In the genomic region with DNA sequence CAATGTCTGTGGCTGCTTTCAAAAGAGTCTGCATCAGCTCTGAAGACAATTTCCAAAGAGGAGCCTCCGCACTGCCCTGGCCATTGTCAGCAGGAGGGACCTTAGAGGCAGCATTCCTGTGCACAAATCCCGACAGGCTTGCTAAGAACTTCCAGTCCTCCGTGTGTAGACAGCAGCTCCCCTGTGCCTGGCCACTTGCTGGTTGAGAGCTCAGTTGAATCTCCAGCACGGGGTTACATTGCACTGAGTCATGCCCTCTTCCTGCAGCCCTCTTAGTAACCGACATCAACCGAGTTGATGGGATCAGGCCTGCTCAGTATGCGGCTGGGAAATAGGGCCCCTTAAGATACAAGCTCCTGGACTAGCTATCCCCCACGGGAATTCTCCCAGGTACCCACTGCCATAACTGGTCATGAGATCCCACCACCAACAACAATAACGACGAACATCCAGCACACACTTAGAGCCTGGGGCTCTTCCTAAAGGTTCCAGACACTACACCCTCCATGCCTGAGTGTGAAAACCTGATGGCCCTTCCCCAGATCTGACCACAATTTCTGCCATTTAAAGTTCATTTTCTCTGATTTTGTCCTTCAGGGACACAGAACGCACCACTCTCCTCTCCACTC, we compare ENCODE assay signal across 9 cellular contexts. TPM values are rescaled to one million over a fixed set of nuclear protein-coding genes. Genes with fewer than 3 reads are reported as not detected.
DNase-seq lines count a peak whose midpoint lies in the region; ATAC-seq, FAIRE-seq and TF ChIP-seq lines count a peak whose summit lies in the region.
"Had no signal": no experiment of that assay in that cellular context is flagged by ENCODE, and none has a peak within 500 bp of the region (broad histone marks: within the 10 kb centered on the region; RNA-seq: fewer than 3 reads in every experiment).

No MANE protein-coding gene starts in this region.

- no peak overlapping the region for H3K23ac ChIP-seq in IMR-90 (ENCODE audit: low read depth, low read length)

- no peak for FAIRE-seq in HepG2 (lab: Jason Lieb, UNC)

- H3K79me2 ChIP-seq in HepG2 (ENCODE audit: insufficient read depth, low read length) = no peaks in the 10 kb centered on the region

- H2AK9ac ChIP-seq in IMR-90 (replicated peaks; ENCODE audit: low read depth, low read length, poor library complexity) = peak overlapping the region; percentile 76

- H2BK20ac ChIP-seq in IMR-90 (ENCODE audit: low read depth, low read length) = no peak overlapping the region

- no peak overlapping the region for H2BK5ac ChIP-seq in IMR-90 (ENCODE audit: low read depth, low read length, poor library complexity, severe bottlenecking)

- H2AFZ ChIP-seq in IMR-90 (replicated peaks; ENCODE audit: low read length, poor library complexity) = peak overlapping the region; percentile 97
- peak overlapping the region; percentile 58 for H2AFZ ChIP-seq in HepG2 (ENCODE audit: low read length)

- H3K36me3 ChIP-seq in IMR-90 (ENCODE audit: control insufficient read depth, insufficient read depth, low read length) (no peaks in the 10 kb centered on the region), HepG2 (replicated peaks in 1 of 2; ENCODE audit: control insufficient read depth in 1 of 2, insufficient read depth in 2 of 2, low read length in 2 of 2) (no peaks in the 10 kb centered on the region)

- H3K27me3 ChIP-seq in IMR-90 (ENCODE audit: control insufficient read depth, insufficient read depth, low read length) (no peaks in the 10 kb centered on the region), HepG2 (ENCODE audit: control insufficient read depth in 1 of 2, insufficient read depth in 2 of 2, low read length in 2 of 2) (peaks cover 0 to 17% of the 10 kb centered on the region in 2 experiments; a peak in 3 of 5 replicates)

- 0 out of 4 replicates have a peak, but pooled peaks cover 0 to 4% of the 10 kb centered on the region in 2 experiments for H3K79me1 ChIP-seq in IMR-90 (ENCODE audit: low read depth in 1 of 2, low read length in 2 of 2)

- DNase-seq in AG08396 (ENCODE audit: low spot score) = peak; percentile 53
- DNase-seq in IMR-90 = peak; percentile 75
- no peak for DNase-seq in activated naive CD8-positive, alpha-beta T cell treated with anti-CD3 and anti-CD28 coated beads for 36 hours
- no peak for DNase-seq in HepG2 (ENCODE audit: low spot score)
- DNase-seq in GM10266 (ENCODE audit: extremely low spot score) = no peak

- H3K18ac ChIP-seq in IMR-90 (ENCODE audit: low read depth, low read length) = no peak overlapping the region

- H3K4me3 ChIP-seq in IMR-90 (ENCODE audit: insufficient read depth, low read depth, low read length) = no peak overlapping the region
- peak overlapping the region; percentile 10 to 61 (median 53) for H3K4me3 ChIP-seq in HepG2 (replicated peaks in 1 of 3; ENCODE audit: insufficient read depth in 1 of 3, low read depth in 2 of 3, low read length in 3 of 3)

- H3K9me3 Mint-ChIP-seq in activated naive CD8-positive, alpha-beta T cell treated with anti-CD3 and anti-CD28 coated beads for 36 hours = no peaks in the 10 kb centered on the region

- dilution Hi-C loops in IMR-90 (cut with HindIII; ENCODE audit: low sequenced_read_pairs, unreplicated experiment) = no loop called here

- POLR2A ChIA-PET in IMR-90 (lab: Charles Lee; ENCODE audit: unreplicated experiment) (no interaction called here), HepG2 (lab: Yijun Ruan, JAX) (interaction anchor here (0.5 to 1.4 kb wide), 8 partner anchors 8 to 128 kb away, joined by 3 to 6 read pairs (median 4); a partner anchor contains a TSS)

- peaks cover 7% of the 10 kb centered on the region; the same call in 1 of the 2 replicates for H3K9me1 ChIP-seq in IMR-90 (ENCODE audit: insufficient read depth, low read length)

- in situ Hi-C loops in IMR-90 (cut with MboI; ENCODE audit: low sequenced_read_pairs) (loop anchor here (5.0 kb wide), 1 partner anchor 80 kb away; no protein-coding TSS in a partner anchor), HepG2 (cut with HindIII; ENCODE audit: extremely low pct_ligation_motif_present, low pct_unique_long_range_greater_than_20kb) (loop anchor here (5.0 kb wide), 2 partner anchors 75 to 155 kb away; a partner anchor contains a TSS)

- peaks cover 25% of the 10 kb centered on the region for H3K27me3 Mint-ChIP-seq in activated naive CD8-positive, alpha-beta T cell treated with anti-CD3 and anti-CD28 coated beads for 36 hours

- TF ChIP-seq EP300 in HepG2 (IDR thresholded peaks at IDR 0.05; ENCODE audit: low read depth in 2 of 2, low read length in 2 of 2) (no peak), HepG2 (CRISPR knock-in tag; IDR thresholded peaks at IDR 0.05; ENCODE audit: borderline replicate concordance) (no peak)

- H3K9ac ChIP-seq in IMR-90 (ENCODE audit: low read depth, low read length) = no peak overlapping the region
- peak overlapping the region; percentile 13; the same call in 1 of the 2 replicates for H3K9ac ChIP-seq in HepG2 (ENCODE audit: insufficient read depth, low read depth, low read length)

- H3K4me1 Mint-ChIP-seq in activated naive CD8-positive, alpha-beta T cell treated with anti-CD3 and anti-CD28 coated beads for 36 hours = peaks cover 15% of the 10 kb centered on the region

- no peak for TF ChIP-seq POLR2A in IMR-90 (IDR thresholded peaks at IDR 0.05; ENCODE audit: low read depth, low read length)
- TF ChIP-seq POLR2A in HepG2 (IDR thresholded peaks at IDR 0.05; ENCODE audit: insufficient read depth in 1 of 2, low read depth in 2 of 2, low read length in 2 of 2) = no peak

- ATAC-seq in IMR-90 (ENCODE audit: low read depth) = peak; percentile 44; the same call in 1 of the 2 replicates
- peak; percentile 67 for ATAC-seq in HepG2
- no peak for ATAC-seq in HG02623 (IDR thresholded peaks at IDR 0.05; ENCODE audit: unreplicated experiment)
- ATAC-seq in HG02870 (IDR thresholded peaks at IDR 0.05; ENCODE audit: unreplicated experiment) = no peak
- ATAC-seq in HG03039 (IDR thresholded peaks at IDR 0.05; ENCODE audit: unreplicated experiment) = no peak

- whole genome bisulfite sequencing in IMR-90 (ENCODE audit: extremely low coverage in 2 of 2, insufficient read length in 1 of 2), 2 experiments = 29% methylated on average over 7 of the region's 11 CpGs; no CpG with 5 or more reads in 1 of the 2 experiments
- WGBS in HepG2 (ENCODE audit: low lambda C conversion rate) = 49% methylated on average over 5 of the region's 11 CpGs

- no peak overlapping the region for H3K56ac ChIP-seq in IMR-90 (ENCODE audit: extremely low read depth, insufficient read depth, low read length)

- no peak overlapping the region for H4K5ac ChIP-seq in IMR-90 (ENCODE audit: low read depth, low read length)

- no peak overlapping the region for H3K27ac ChIP-seq in IMR-90 (ENCODE audit: insufficient read depth, low read length)
- H3K27ac ChIP-seq in HepG2 (ENCODE audit: extremely low read length, insufficient read depth, low read length) = no peak overlapping the region

- BruUV-seq in IMR-90 (replicated peaks; lab: Mats Ljungman, UMichigan) (no TSS peak), HepG2 (replicated peaks; lab: Mats Ljungman, UMichigan) (no TSS peak)

- CTCF ChIA-PET in IMR-90 (lab: Yijun Ruan, JAX) (interaction anchor here (0.6 to 2.1 kb wide), 29 partner anchors 9 to 644 kb away, joined by 3 to 22 read pairs (median 5); a partner anchor contains a TSS), HepG2 (lab: Yijun Ruan, JAX; ENCODE audit: low intra/inter-chr PET ratio, low total read pairs) (interaction anchor here (1.2 to 4.9 kb wide), 7 partner anchors 26 to 158 kb away, joined by 3 to 93 read pairs (median 11); a partner anchor contains a TSS)

- no peak for TF ChIP-seq RAD21 in IMR-90 (IDR thresholded peaks at IDR 0.05; ENCODE audit: low read length)
- TF ChIP-seq RAD21 in HepG2 (CRISPR knock-in tag; IDR thresholded peaks at IDR 0.05) = no peak

- intact Hi-C loops in IMR-90 (cut with micrococcal nuclease) = loop anchor here (1.0 kb wide), 4 partner anchors 76 to 643 kb away; no protein-coding TSS in a partner anchor
- intact Hi-C loops in HepG2 (cut with micrococcal nuclease; ENCODE audit: unreplicated experiment) = loop anchor here (1.0 to 2.0 kb wide), 3 partner anchors 27 to 158 kb away; no protein-coding TSS in a partner anchor

- H4K91ac ChIP-seq in IMR-90 (ENCODE audit: insufficient read depth, low read depth, low read length) = no peak overlapping the region; the same call in 1 of the 2 replicates

- peak overlapping the region; percentile 79 for H3K4me3 Mint-ChIP-seq in activated naive CD8-positive, alpha-beta T cell treated with anti-CD3 and anti-CD28 coated beads for 36 hours

- peak overlapping the region; percentile 54 to 67; a peak in 3 of 4 replicates for H4K8ac ChIP-seq in IMR-90 (ENCODE audit: low read depth in 2 of 2, low read length in 2 of 2)

- H2AK5ac ChIP-seq in IMR-90 (ENCODE audit: low read depth, low read length) = no peak overlapping the region

- H4K20me1 ChIP-seq in IMR-90 (ENCODE audit: insufficient read depth, low read length) (no peaks in the 10 kb centered on the region), HepG2 (ENCODE audit: insufficient read depth, low read length) (no peaks in the 10 kb centered on the region)

- H3K14ac ChIP-seq in IMR-90 (replicated peaks; ENCODE audit: low read depth, low read length) = no peak overlapping the region; the same call in 1 of the 2 replicates

- H3K27ac Mint-ChIP-seq in activated naive CD8-positive, alpha-beta T cell treated with anti-CD3 and anti-CD28 coated beads for 36 hours = no peak overlapping the region

- H2BK120ac ChIP-seq in IMR-90 (ENCODE audit: low read depth, low read length) = no peak overlapping the region

- H3K4me2 ChIP-seq in IMR-90 (ENCODE audit: low read depth, low read length) (peak overlapping the region; percentile 21; the same call in 1 of the 2 replicates), HepG2 (ENCODE audit: low read depth, low read length) (peak overlapping the region; percentile 85)

- no peak overlapping the region for H3K4ac ChIP-seq in IMR-90 (ENCODE audit: low read depth, low read length)

- H2BK15ac ChIP-seq in IMR-90 (ENCODE audit: low read depth, low read length) = no peak overlapping the region

- H3K4me1 ChIP-seq in IMR-90 (ENCODE audit: control insufficient read depth, insufficient read depth, low read length) (peaks cover 4% of the 10 kb centered on the region), HepG2 (ENCODE audit: insufficient read depth, low read length) (peaks cover 38% of the 10 kb centered on the region)

- no peaks in the 10 kb centered on the region for H3K9me3 ChIP-seq in IMR-90 (ENCODE audit: control insufficient read depth, insufficient read depth, low read length)
- H3K9me3 ChIP-seq in HepG2 (ENCODE audit: low read length) = no peaks in the 10 kb centered on the region

- no peaks in the 10 kb centered on the region for H3K36me3 Mint-ChIP-seq in activated naive CD8-positive, alpha-beta T cell treated with anti-CD3 and anti-CD28 coated beads for 36 hours

- no peak for TF ChIP-seq CTCF in IMR-90 (conservative IDR thresholded peaks at IDR 0.05; ENCODE audit: low read depth, low read length)
- no peak; the same call in 1 of the 2 replicates for TF ChIP-seq CTCF in HepG2 (CRISPR knock-in tag; IDR thresholded peaks at IDR 0.05)
- TF ChIP-seq CTCF in GM10266 (IDR thresholded peaks at IDR 0.05; ENCODE audit: control insufficient read depth, insufficient read depth, low read depth, missing control alignments) = no peak

RNA-seq across cellular contexts. Expression of a gene that starts 12.0 kb away (rescaled TPM):
- total RNA-seq in IMR-90 (2012; rRNA removed) (0.28 TPM in 1 of 2 replicates, not detected in the other), HepG2 (2016; rRNA removed; fragmentation: Illumina TruSeq; extraction: Trizol) (0.58 TPM in 1 of 2 replicates, not detected in the other)
- polyA plus RNA-seq in IMR-90 (2012; rRNA removed) (1.3 and 1.4 TPM in 2 replicates), HepG2 (2011; rRNA removed) (1.6 and 1.8 TPM in 2 replicates)
- 0.51 TPM in 1 of 2 replicates, not detected in the other for polyA plus RNA-seq in IMR-90 (2012; cell fraction: cytosol; rRNA removed)
- 17.8 and 20.6 TPM in 2 replicates for polyA plus RNA-seq in IMR-90 (2012; cell fraction: nucleus; rRNA removed; ENCODE audit: low replicate concordance)
- not detected for total RNA-seq in activated naive CD8-positive, alpha-beta T cell treated with anti-CD3 and anti-CD28 coated beads for 36 hours
- total RNA-seq in HepG2 (2016; cell fraction: cytosol; rRNA removed; fragmentation: Illumina TruSeq; extraction: Trizol; ENCODE audit: low read depth) = not detected in 2 replicates
- 0.37 and 1.5 TPM in 2 replicates for total RNA-seq in HepG2 (2016; cell fraction: insoluble cytoplasmic fraction; rRNA removed; fragmentation: Illumina TruSeq; extraction: Trizol)
- not detected in 2 replicates for total RNA-seq in HepG2 (2016; cell fraction: membrane; rRNA removed; fragmentation: Illumina TruSeq; extraction: Trizol)
- 2.3 and 2.4 TPM in 2 replicates for total RNA-seq in HepG2 (2016; cell fraction: nucleus; rRNA removed; fragmentation: Illumina TruSeq; extraction: Trizol)
- 0.21 and 0.30 TPM in 2 replicates for polyA plus RNA-seq in HepG2 (2011; cell fraction: cytosol; rRNA removed)
- polyA plus RNA-seq in HepG2 (2011; cell fraction: nucleus; rRNA removed) = 24.4 and 25.8 TPM in 2 replicates
- polyA plus RNA-seq in HepG2 (2012) = 1.7 and 2.1 TPM in 2 replicates
- polyA plus RNA-seq in HepG2 (2016; cell fraction: cytosol; fragmentation: Illumina TruSeq; extraction: Trizol; ENCODE audit: low read depth) = 0.07 and 0.08 TPM in 2 replicates
- polyA plus RNA-seq in HepG2 (2016; cell fraction: insoluble cytoplasmic fraction; fragmentation: Illumina TruSeq; extraction: Trizol; ENCODE audit: low read depth) = 0.31 TPM in 1 of 2 replicates, not detected in the other
- polyA plus RNA-seq in HepG2 (2016; cell fraction: membrane; fragmentation: Illumina TruSeq; extraction: Trizol; ENCODE audit: low read depth) = 0.12 TPM in 1 of 2 replicates, not detected in the other
- 7.8 and 11.0 TPM in 2 replicates for polyA plus RNA-seq in HepG2 (2016; cell fraction: nucleus; fragmentation: Illumina TruSeq; extraction: Trizol; ENCODE audit: insufficient read depth, low read depth)
- 0.18 TPM in 1 of 2 replicates, not detected in the other for polyA minus RNA-seq in HepG2 (2011; rRNA and poly(A)+ RNA removed; ENCODE audit: low replicate concordance)
- not detected in 2 replicates for polyA minus RNA-seq in HepG2 (2011; cell fraction: cytosol; rRNA and poly(A)+ RNA removed)
- 1.5 and 3.5 TPM in 2 replicates for polyA minus RNA-seq in HepG2 (2011; cell fraction: nucleus; rRNA and poly(A)+ RNA removed)
- total RNA-seq: glomerular endothelial cell had no signal

RNA-seq across cellular contexts. Expression of a gene that starts 30.8 kb away (rescaled TPM):
- total RNA-seq in IMR-90 (2012; rRNA removed) = 0.54 and 0.56 TPM in 2 replicates
- 1.0 and 1.2 TPM in 2 replicates for polyA plus RNA-seq in IMR-90 (2012; rRNA removed)
- polyA plus RNA-seq in IMR-90 (2012; cell fraction: cytosol; rRNA removed) = 1.8 and 2.6 TPM in 2 replicates
- 3.3 and 5.0 TPM in 2 replicates for polyA plus RNA-seq in IMR-90 (2012; cell fraction: nucleus; rRNA removed; ENCODE audit: low replicate concordance)
- under 1 TPM; 0.21 to 0.38 TPM for total RNA-seq in activated naive CD8-positive, alpha-beta T cell treated with anti-CD3 and anti-CD28 coated beads for 36 hours
- total RNA-seq in HepG2 (2016; rRNA removed; fragmentation: Illumina TruSeq; extraction: Trizol) = not detected in 2 replicates
- not detected in 2 replicates for total RNA-seq in HepG2 (2016; cell fraction: cytosol; rRNA removed; fragmentation: Illumina TruSeq; extraction: Trizol; ENCODE audit: low read depth)
- 0.09 TPM in 1 of 2 replicates, not detected in the other for total RNA-seq in HepG2 (2016; cell fraction: insoluble cytoplasmic fraction; rRNA removed; fragmentation: Illumina TruSeq; extraction: Trizol)
- total RNA-seq in HepG2 (2016; cell fraction: membrane; rRNA removed; fragmentation: Illumina TruSeq; extraction: Trizol) = not detected in 2 replicates
- 0.66 TPM in 1 of 2 replicates, not detected in the other for total RNA-seq in HepG2 (2016; cell fraction: nucleus; rRNA removed; fragmentation: Illumina TruSeq; extraction: Trizol)
- 0.12 and 0.15 TPM in 2 replicates for polyA plus RNA-seq in HepG2 (2011; rRNA removed)
- polyA plus RNA-seq in HepG2 (2011; cell fraction: cytosol; rRNA removed) = 0.25 TPM in 1 of 2 replicates, not detected in the other
- polyA plus RNA-seq in HepG2 (2011; cell fraction: nucleus; rRNA removed) = 0.14 and 0.62 TPM in 2 replicates
- polyA plus RNA-seq in HepG2 (2012) = 0.08 TPM in 1 of 2 replicates, not detected in the other
- 0.08 and 0.27 TPM in 2 replicates for polyA plus RNA-seq in HepG2 (2016; cell fraction: cytosol; fragmentation: Illumina TruSeq; extraction: Trizol; ENCODE audit: low read depth)
- polyA plus RNA-seq in HepG2 (2016; cell fraction: insoluble cytoplasmic fraction; fragmentation: Illumina TruSeq; extraction: Trizol; ENCODE audit: low read depth) = not detected in 2 replicates
- polyA plus RNA-seq in HepG2 (2016; cell fraction: membrane; fragmentation: Illumina TruSeq; extraction: Trizol; ENCODE audit: low read depth) = 0.20 and 0.53 TPM in 2 replicates
- polyA plus RNA-seq in HepG2 (2016; cell fraction: nucleus; fragmentation: Illumina TruSeq; extraction: Trizol; ENCODE audit: insufficient read depth, low read depth) = 0.42 and 0.69 TPM in 2 replicates
- polyA minus RNA-seq in HepG2 (2011; rRNA and poly(A)+ RNA removed; ENCODE audit: low replicate concordance) = not detected in 2 replicates
- polyA minus RNA-seq in HepG2 (2011; cell fraction: cytosol; rRNA and poly(A)+ RNA removed) = not detected in 2 replicates
- polyA minus RNA-seq in HepG2 (2011; cell fraction: nucleus; rRNA and poly(A)+ RNA removed) = not detected in 2 replicates

RNA-seq across cellular contexts. Expression of a gene that starts 47.0 kb away (rescaled TPM):
- total RNA-seq in IMR-90 (2012; rRNA removed) (26.3 and 31.1 TPM in 2 replicates), HepG2 (2016; rRNA removed; fragmentation: Illumina TruSeq; extraction: Trizol) (36.0 and 43.8 TPM in 2 replicates)
- polyA plus RNA-seq in IMR-90 (2012; rRNA removed) (64.7 and 69.8 TPM in 2 replicates), HepG2 (2011; rRNA removed) (68.7 and 78.7 TPM in 2 replicates)
- polyA plus RNA-seq in IMR-90 (2012; cell fraction: cytosol; rRNA removed) = 200 and 230 TPM in 2 replicates
- polyA plus RNA-seq in IMR-90 (2012; cell fraction: nucleus; rRNA removed; ENCODE audit: low replicate concordance) = 58.4 and 142 TPM in 2 replicates
- 10 to 100 TPM; 81.6 to 87.2 TPM for total RNA-seq in activated naive CD8-positive, alpha-beta T cell treated with anti-CD3 and anti-CD28 coated beads for 36 hours
- total RNA-seq in HepG2 (2016; cell fraction: cytosol; rRNA removed; fragmentation: Illumina TruSeq; extraction: Trizol; ENCODE audit: low read depth) = 13.1 and 17.4 TPM in 2 replicates
- 32.9 and 42.2 TPM in 2 replicates for total RNA-seq in HepG2 (2016; cell fraction: insoluble cytoplasmic fraction; rRNA removed; fragmentation: Illumina TruSeq; extraction: Trizol)
- total RNA-seq in HepG2 (2016; cell fraction: membrane; rRNA removed; fragmentation: Illumina TruSeq; extraction: Trizol) = 49.5 and 51.8 TPM in 2 replicates
- 41.0 and 45.3 TPM in 2 replicates for total RNA-seq in HepG2 (2016; cell fraction: nucleus; rRNA removed; fragmentation: Illumina TruSeq; extraction: Trizol)
- 67.6 and 76.6 TPM in 2 replicates for polyA plus RNA-seq in HepG2 (2011; cell fraction: cytosol; rRNA removed)
- 59.4 and 73.5 TPM in 2 replicates for polyA plus RNA-seq in HepG2 (2011; cell fraction: nucleus; rRNA removed)
- polyA plus RNA-seq in HepG2 (2012) = 40.8 and 51.3 TPM in 2 replicates
- 25.7 and 32.7 TPM in 2 replicates for polyA plus RNA-seq in HepG2 (2016; cell fraction: cytosol; fragmentation: Illumina TruSeq; extraction: Trizol; ENCODE audit: low read depth)
- 52.6 and 59.2 TPM in 2 replicates for polyA plus RNA-seq in HepG2 (2016; cell fraction: insoluble cytoplasmic fraction; fragmentation: Illumina TruSeq; extraction: Trizol; ENCODE audit: low read depth)
- polyA plus RNA-seq in HepG2 (2016; cell fraction: membrane; fragmentation: Illumina TruSeq; extraction: Trizol; ENCODE audit: low read depth) = 72.7 and 76.3 TPM in 2 replicates
- 82.4 and 86.0 TPM in 2 replicates for polyA plus RNA-seq in HepG2 (2016; cell fraction: nucleus; fragmentation: Illumina TruSeq; extraction: Trizol; ENCODE audit: insufficient read depth, low read depth)
- 90.8 and 137 TPM in 2 replicates for polyA minus RNA-seq in HepG2 (2011; rRNA and poly(A)+ RNA removed; ENCODE audit: low replicate concordance)
- 27.5 and 29.3 TPM in 2 replicates for polyA minus RNA-seq in HepG2 (2011; cell fraction: cytosol; rRNA and poly(A)+ RNA removed)
- polyA minus RNA-seq in HepG2 (2011; cell fraction: nucleus; rRNA and poly(A)+ RNA removed) = 23.2 and 28.1 TPM in 2 replicates

RNA-seq across cellular contexts. Expression of a gene that starts 47.3 kb away (rescaled TPM):
- total RNA-seq in IMR-90 (2012; rRNA removed) = 0.36 and 0.56 TPM in 2 replicates
- 1.5 and 2.4 TPM in 2 replicates for polyA plus RNA-seq in IMR-90 (2012; rRNA removed)
- 3.2 and 3.5 TPM in 2 replicates for polyA plus RNA-seq in IMR-90 (2012; cell fraction: cytosol; rRNA removed)
- polyA plus RNA-seq in IMR-90 (2012; cell fraction: nucleus; rRNA removed; ENCODE audit: low replicate concordance) = 6.0 and 12.7 TPM in 2 replicates
- not detected for total RNA-seq in activated naive CD8-positive, alpha-beta T cell treated with anti-CD3 and anti-CD28 coated beads for 36 hours
- total RNA-seq in HepG2 (2016; rRNA removed; fragmentation: Illumina TruSeq; extraction: Trizol) = 3.9 and 4.1 TPM in 2 replicates
- 3.0 and 3.9 TPM in 2 replicates for total RNA-seq in HepG2 (2016; cell fraction: cytosol; rRNA removed; fragmentation: Illumina TruSeq; extraction: Trizol; ENCODE audit: low read depth)
- total RNA-seq in HepG2 (2016; cell fraction: insoluble cytoplasmic fraction; rRNA removed; fragmentation: Illumina TruSeq; extraction: Trizol) = 3.6 and 4.7 TPM in 2 replicates
- total RNA-seq in HepG2 (2016; cell fraction: membrane; rRNA removed; fragmentation: Illumina TruSeq; extraction: Trizol) = 3.2 and 4.6 TPM in 2 replicates
- 2.9 and 3.6 TPM in 2 replicates for total RNA-seq in HepG2 (2016; cell fraction: nucleus; rRNA removed; fragmentation: Illumina TruSeq; extraction: Trizol)
- polyA plus RNA-seq in HepG2 (2011; rRNA removed) = 2.1 and 3.0 TPM in 2 replicates
- 0.96 and 1.5 TPM in 2 replicates for polyA plus RNA-seq in HepG2 (2011; cell fraction: cytosol; rRNA removed)
- 12.7 and 15.3 TPM in 2 replicates for polyA plus RNA-seq in HepG2 (2011; cell fraction: nucleus; rRNA removed)
- 1.0 and 1.3 TPM in 2 replicates for polyA plus RNA-seq in HepG2 (2012)
- 4.8 and 4.9 TPM in 2 replicates for polyA plus RNA-seq in HepG2 (2016; cell fraction: cytosol; fragmentation: Illumina TruSeq; extraction: Trizol; ENCODE audit: low read depth)
- 4.6 and 5.5 TPM in 2 replicates for polyA plus RNA-seq in HepG2 (2016; cell fraction: insoluble cytoplasmic fraction; fragmentation: Illumina TruSeq; extraction: Trizol; ENCODE audit: low read depth)
- polyA plus RNA-seq in HepG2 (2016; cell fraction: membrane; fragmentation: Illumina TruSeq; extraction: Trizol; ENCODE audit: low read depth) = 4.6 and 5.0 TPM in 2 replicates
- polyA plus RNA-seq in HepG2 (2016; cell fraction: nucleus; fragmentation: Illumina TruSeq; extraction: Trizol; ENCODE audit: insufficient read depth, low read depth) = 6.7 and 8.7 TPM in 2 replicates
- polyA minus RNA-seq in HepG2 (2011; rRNA and poly(A)+ RNA removed; ENCODE audit: low replicate concordance) = 1.1 TPM in 1 of 2 replicates, not detected in the other
- 0.59 and 1.1 TPM in 2 replicates for polyA minus RNA-seq in HepG2 (2011; cell fraction: cytosol; rRNA and poly(A)+ RNA removed)
- polyA minus RNA-seq in HepG2 (2011; cell fraction: nucleus; rRNA and poly(A)+ RNA removed) = 3.0 and 3.3 TPM in 2 replicates

Comparison
In these comparisons a context has a peak if more than half of its experiments do, and no peak if none do; other contexts are left out.
1. DNase-seq: peak in AG08396 (single experiment) and IMR-90 (single experiment); none in activated naive CD8-positive, alpha-beta T cell treated with anti-CD3 and anti-CD28 coated beads for 36 hours (single experiment), HepG2 (single experiment) and GM10266 (single experiment).
2. ATAC-seq: peak in IMR-90 (single experiment) and HepG2 (single experiment); none in HG02623 (single experiment), HG02870 (single experiment) and HG03039 (single experiment).